Comparison of ENCODE assay signal across 8 cellular contexts in the genomic region with DNA sequence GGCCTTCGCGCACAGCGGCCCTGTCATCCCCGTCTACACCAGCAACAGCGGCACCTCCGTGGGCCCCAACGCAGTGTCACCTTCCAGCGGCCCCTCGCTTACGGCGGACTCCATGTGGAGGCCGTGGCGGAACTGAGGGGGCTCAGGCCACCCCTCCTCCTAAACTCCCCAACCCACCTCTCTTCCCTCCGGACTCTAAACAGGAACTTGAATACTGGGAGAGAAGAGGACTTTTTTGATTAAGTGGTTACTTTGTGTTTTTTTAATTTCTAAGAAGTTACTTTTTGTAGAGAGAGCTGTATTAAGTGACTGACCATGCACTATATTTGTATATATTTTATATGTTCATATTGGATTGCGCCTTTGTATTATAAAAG. TPM values are rescaled to one million over a fixed set of nuclear protein-coding genes. Genes with fewer than 3 reads are reported as not detected.
DNase-seq lines count a peak whose midpoint lies in the region; ATAC-seq and TF ChIP-seq lines count a peak whose summit lies in the region.

No MANE protein-coding gene starts in this region.

- peak overlapping the region; percentile 90 for H3K14ac ChIP-seq in trophoblast cell (ENCODE audit: low read length)

- peak overlapping the region; percentile 96 for H3K4me2 ChIP-seq in PC-3 (ENCODE audit: low read length)
- H3K4me2 ChIP-seq in trophoblast cell (ENCODE audit: low read length) = peak overlapping the region; percentile 93

- H3K27me3 ChIP-seq in PC-3 (ENCODE audit: low read length) = no peaks in the 10 kb centered on the region
- H3K27me3 ChIP-seq in trophoblast cell (ENCODE audit: insufficient read depth, low read length) = no peaks in the 10 kb centered on the region
- peaks cover 30% of the 10 kb centered on the region for H3K27me3 ChIP-seq in effector memory CD4-positive, alpha-beta T cell (replicated peaks; ENCODE audit: control insufficient read depth, insufficient read depth, low read length, poor library complexity, severe bottlenecking)

- peak overlapping the region; percentile 92 for H3K4ac ChIP-seq in trophoblast cell (ENCODE audit: low read depth, low read length)

- peak overlapping the region; percentile 83 for H2AK5ac ChIP-seq in trophoblast cell (ENCODE audit: low read length)

- no peak overlapping the region for H4K12ac ChIP-seq in trophoblast cell (ENCODE audit: low read depth, low read length)

- DNase-seq in Caki2 (ENCODE audit: low read depth) (peak; percentile 54), PC-3 (no peak), epithelial cell of proximal tubule (ENCODE audit: low read depth) (no peak), trophoblast cell (no peak), NCI-H2227 treated with DMSO at 0.1 percent for 48 hours (lab: John Stamatoyannopoulos, UW) (no peak), islet precursor cell (no peak), GDM1 (lab: John Stamatoyannopoulos, UW) (no peak)
- DNase-seq in effector memory CD4-positive, alpha-beta T cell = no peak

- peaks cover 55% of the 10 kb centered on the region for H3K4me1 ChIP-seq in PC-3 (ENCODE audit: insufficient read depth, low read length)
- peaks cover 19 to 35% of the 10 kb centered on the region in 2 experiments for H3K4me1 ChIP-seq in trophoblast cell (ENCODE audit: control insufficient read depth in 1 of 2, insufficient read depth in 2 of 2, low read length in 2 of 2)
- peaks cover 55% of the 10 kb centered on the region for H3K4me1 ChIP-seq in effector memory CD4-positive, alpha-beta T cell (ENCODE audit: control insufficient read depth, insufficient read depth, low read length, poor library complexity, severe bottlenecking)

- peak overlapping the region; percentile 92 for H3K18ac ChIP-seq in trophoblast cell (ENCODE audit: low read length)

- H3K9me2 ChIP-seq in PC-3 (replicated peaks; ENCODE audit: low read length) = no peaks in the 10 kb centered on the region

- peaks cover 49% of the 10 kb centered on the region for H3K79me1 ChIP-seq in trophoblast cell (ENCODE audit: low read length)

- no TSS peak for BruUV-seq in PC-3 (replicated peaks; lab: Mats Ljungman, UMichigan)

- TF ChIP-seq CTCF in PC-3 (conservative IDR thresholded peaks at IDR 0.05; ENCODE audit: low read depth, low read length) = no peak; the same call in 1 of the 2 replicates
- no peak for TF ChIP-seq CTCF in epithelial cell of proximal tubule (conservative IDR thresholded peaks at IDR 0.05; ENCODE audit: low read depth, low read length)

- intact Hi-C loops in PC-3 (cut with micrococcal nuclease) = loop anchor here (5.0 kb wide), 1 partner anchor 476 kb away; no protein-coding TSS in a partner anchor

- H4K8ac ChIP-seq in trophoblast cell (ENCODE audit: low read depth, low read length) = peak overlapping the region; percentile 70

- H3K79me2 ChIP-seq in PC-3 (ENCODE audit: low read length) (peaks cover 39% of the 10 kb centered on the region), trophoblast cell (ENCODE audit: control insufficient read depth, insufficient read depth, low read length, poor library complexity) (peaks cover 23% of the 10 kb centered on the region)

- CTCF ChIA-PET in PC-3 (lab: Charles Lee) = interaction anchor here (0.5 to 4.2 kb wide), 4 partner anchors 21 to 357 kb away, joined by 4 to 42 read pairs (median 10); no protein-coding TSS in a partner anchor

- POLR2A ChIA-PET in PC-3 (lab: Charles Lee; ENCODE audit: unreplicated experiment) = interaction anchor here (0.7 to 1.7 kb wide), 8 partner anchors 49 to 357 kb away, joined by 3 to 15 read pairs (median 6); no protein-coding TSS in a partner anchor

- H3K4me3 ChIP-seq in PC-3 (ENCODE audit: low read length) (peak overlapping the region; percentile 89), epithelial cell of proximal tubule (ENCODE audit: low read depth, low read length) (peak overlapping the region; percentile 75), trophoblast cell (ENCODE audit: low read depth, low read length) (peak overlapping the region; percentile 91)
- H3K4me3 ChIP-seq in effector memory CD4-positive, alpha-beta T cell (ENCODE audit: insufficient read depth, low read depth, low read length, poor library complexity, severe bottlenecking) = no peak overlapping the region

- H3K9ac ChIP-seq in PC-3 (ENCODE audit: low read length) (peak overlapping the region; percentile 84), trophoblast cell (ENCODE audit: low read length) (peak overlapping the region; percentile 21)

- peaks cover 22% of the 10 kb centered on the region for H4K20me1 ChIP-seq in PC-3 (ENCODE audit: low read length)

- in situ Hi-C loops in Caki2 (cut with HindIII; ENCODE audit: low pct_unique_long_range_greater_than_20kb, low sequenced_read_pairs) = no loop called here

- H3K36me3 ChIP-seq in PC-3 (ENCODE audit: low read depth, low read length) (peaks cover 18% of the 10 kb centered on the region; the same call in 1 of the 2 replicates), trophoblast cell (ENCODE audit: control insufficient read depth in 1 of 2, insufficient read depth in 2 of 2, low read length in 2 of 2) (peaks cover 6 to 7% of the 10 kb centered on the region in 2 experiments)
- no peaks in the 10 kb centered on the region for H3K36me3 ChIP-seq in effector memory CD4-positive, alpha-beta T cell (ENCODE audit: control insufficient read depth, insufficient read depth, low read length)

- no peak overlapping the region for H3K23ac ChIP-seq in trophoblast cell (ENCODE audit: low read length)

- H3K9me3 ChIP-seq in PC-3 (ENCODE audit: low read length) (no peaks in the 10 kb centered on the region), trophoblast cell (ENCODE audit: insufficient read depth, low read depth, low read length) (no peaks in the 10 kb centered on the region)
- no peaks in the 10 kb centered on the region for H3K9me3 ChIP-seq in effector memory CD4-positive, alpha-beta T cell (ENCODE audit: control insufficient read depth, low read length)

- H3K27ac ChIP-seq in PC-3 (ENCODE audit: low read length) (peak overlapping the region; percentile 87), trophoblast cell (ENCODE audit: low read depth, low read length) (peak overlapping the region; percentile 37)
- H3K27ac ChIP-seq in effector memory CD4-positive, alpha-beta T cell (ENCODE audit: insufficient read depth, low read length, poor library complexity, severe bottlenecking) = no peak overlapping the region

- peak overlapping the region; percentile 87 for H4K91ac ChIP-seq in trophoblast cell (ENCODE audit: low read depth, low read length)

- peaks cover 21% of the 10 kb centered on the region for H3F3A ChIP-seq in PC-3 (ENCODE audit: low read length, unreplicated experiment)

- H2BK5ac ChIP-seq in trophoblast cell (ENCODE audit: low read depth, low read length, poor library complexity) = peak overlapping the region; percentile 54

- no CpG with 5 or more reads among the region's 15 CpGs for WGBS in trophoblast cell (ENCODE audit: extremely low coverage, insufficient coverage, insufficient read length)

- H2BK120ac ChIP-seq in trophoblast cell (ENCODE audit: insufficient read depth, low read length, poor library complexity) = peak overlapping the region; percentile 74

- peak overlapping the region; percentile 69 for H2BK12ac ChIP-seq in trophoblast cell (ENCODE audit: low read length)

- H2AFZ ChIP-seq in PC-3 (ENCODE audit: low read length) = no peak overlapping the region
- peak overlapping the region; percentile 50 for H2AFZ ChIP-seq in trophoblast cell (ENCODE audit: insufficient read depth, low read length, poor library complexity)

- no peak for ATAC-seq in PC-3

RNA-seq across cellular contexts. Expression of gene HES1, which starts 2.1 kb away (rescaled TPM):
- total RNA-seq in Caki2 (2014; rRNA removed; shearing (Covaris generic); ENCODE audit: low replicate concordance) = 43.2 and 45.9 TPM in 2 replicates
- total RNA-seq in PC-3 (2014; rRNA removed) (852 and 906 TPM in 2 replicates), epithelial cell of proximal tubule (17.1 and 55.6 TPM in 2 replicates)
- polyA plus RNA-seq in trophoblast cell (2013) = 62.4 and 67.6 TPM in 2 replicates

Comparison
In these comparisons a context has a peak if more than half of its experiments do, and no peak if none do; other contexts are left out.
1. RNA of gene HES1, which starts 2.1 kb away (total RNA-seq): 852 to 906 TPM in PC-3; 17.1 to 55.6 TPM in epithelial cell of proximal tubule and 43.2 to 45.9 TPM in Caki2; every median in the first group is over 10 times any median in the second.